Comparison of ENCODE assay signal across 8 cellular contexts in the genomic region with DNA sequence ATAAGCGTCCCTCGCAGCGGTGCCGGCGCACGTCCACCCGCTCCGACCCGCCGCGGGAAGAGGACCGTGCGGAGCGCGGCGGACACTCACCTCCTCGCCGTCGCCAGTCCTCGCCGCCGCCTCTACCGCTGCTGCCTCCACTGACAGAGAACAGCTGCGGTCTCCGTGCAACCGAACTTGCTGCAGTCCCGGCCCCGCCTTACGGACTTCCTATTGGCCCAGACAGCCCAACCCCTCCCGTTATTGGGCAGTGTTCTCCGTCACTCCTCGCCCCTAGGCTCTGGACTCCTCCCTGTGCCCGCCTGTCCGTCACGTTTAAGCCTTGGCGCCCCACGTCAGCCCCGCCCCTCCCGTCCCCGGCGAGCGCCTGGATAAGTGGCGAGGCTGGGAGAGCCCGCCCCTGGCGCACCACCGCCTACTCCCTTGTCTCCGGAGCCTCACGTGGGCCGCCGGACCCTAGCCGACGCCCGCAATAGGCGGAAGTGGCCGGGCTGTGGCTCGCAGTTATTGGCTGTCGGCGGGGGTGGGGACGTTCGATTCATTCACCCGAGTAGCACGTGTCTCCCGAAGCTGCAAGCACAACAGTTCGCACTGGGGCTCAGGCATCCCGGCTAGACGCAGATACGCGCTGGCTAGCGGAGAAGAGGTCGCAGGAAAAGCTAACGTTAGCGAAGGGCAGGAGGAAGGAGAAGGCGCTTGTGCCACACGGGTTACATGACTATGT. TPM values are rescaled to one million over a fixed set of nuclear protein-coding genes. Genes with fewer than 3 reads are reported as not detected.
A peak's percentile ranks its signal among the peaks of the same experiment; 100 is the strongest.
DNase-seq lines count a peak whose midpoint lies in the region; TF ChIP-seq lines count a peak whose summit lies in the region.

A gene with protein sequence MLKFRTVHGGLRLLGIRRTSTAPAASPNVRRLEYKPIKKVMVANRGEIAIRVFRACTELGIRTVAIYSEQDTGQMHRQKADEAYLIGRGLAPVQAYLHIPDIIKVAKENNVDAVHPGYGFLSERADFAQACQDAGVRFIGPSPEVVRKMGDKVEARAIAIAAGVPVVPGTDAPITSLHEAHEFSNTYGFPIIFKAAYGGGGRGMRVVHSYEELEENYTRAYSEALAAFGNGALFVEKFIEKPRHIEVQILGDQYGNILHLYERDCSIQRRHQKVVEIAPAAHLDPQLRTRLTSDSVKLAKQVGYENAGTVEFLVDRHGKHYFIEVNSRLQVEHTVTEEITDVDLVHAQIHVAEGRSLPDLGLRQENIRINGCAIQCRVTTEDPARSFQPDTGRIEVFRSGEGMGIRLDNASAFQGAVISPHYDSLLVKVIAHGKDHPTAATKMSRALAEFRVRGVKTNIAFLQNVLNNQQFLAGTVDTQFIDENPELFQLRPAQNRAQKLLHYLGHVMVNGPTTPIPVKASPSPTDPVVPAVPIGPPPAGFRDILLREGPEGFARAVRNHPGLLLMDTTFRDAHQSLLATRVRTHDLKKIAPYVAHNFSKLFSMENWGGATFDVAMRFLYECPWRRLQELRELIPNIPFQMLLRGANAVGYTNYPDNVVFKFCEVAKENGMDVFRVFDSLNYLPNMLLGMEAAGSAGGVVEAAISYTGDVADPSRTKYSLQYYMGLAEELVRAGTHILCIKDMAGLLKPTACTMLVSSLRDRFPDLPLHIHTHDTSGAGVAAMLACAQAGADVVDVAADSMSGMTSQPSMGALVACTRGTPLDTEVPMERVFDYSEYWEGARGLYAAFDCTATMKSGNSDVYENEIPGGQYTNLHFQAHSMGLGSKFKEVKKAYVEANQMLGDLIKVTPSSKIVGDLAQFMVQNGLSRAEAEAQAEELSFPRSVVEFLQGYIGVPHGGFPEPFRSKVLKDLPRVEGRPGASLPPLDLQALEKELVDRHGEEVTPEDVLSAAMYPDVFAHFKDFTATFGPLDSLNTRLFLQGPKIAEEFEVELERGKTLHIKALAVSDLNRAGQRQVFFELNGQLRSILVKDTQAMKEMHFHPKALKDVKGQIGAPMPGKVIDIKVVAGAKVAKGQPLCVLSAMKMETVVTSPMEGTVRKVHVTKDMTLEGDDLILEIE (minus strand): TSS at position 152 of the 724 bp plus-strand sequence. CDS start 86,224 bp downstream, outside the sequence.

- peak within 1 kb of the TSS; percentile 76 to 77 for H3K4me3 ChIP-seq in CD4-positive, alpha-beta memory T cell (ENCODE audit: low read length in 2 of 2)

- DNase-seq in CD4-positive, alpha-beta memory T cell: peak; percentile 96 to 99 (median 98)
- peak; percentile 97 for DNase-seq in GM20000 (ENCODE audit: low spot score)
- DNase-seq in HT-29 (ENCODE audit: low spot score): peak; percentile 99
- DNase-seq in NOMO-1 treated with dmso at 0.1 percent for 144 hours (lab: John Stamatoyannopoulos, UW; ENCODE audit: unreplicated experiment): peak; percentile 99
- DNase-seq in activated CD8-positive, alpha-beta memory T cell treated with anti-CD3 and anti-CD28 coated beads, Interleukin-2, amount 50 U/mL, for 48 hours: peak; percentile 96
- peak; percentile 99 for DNase-seq in mesenteric fat pad (ENCODE audit: low spot score)
- DNase-seq in stimulated activated CD8-positive, alpha-beta memory T cell treated with anti-CD3 and anti-CD28 coated beads, Interleukin-15, amount 100 ng/mL, for 1 hour (ENCODE audit: low read depth): peak; percentile 94

- H3K36me3 Mint-ChIP-seq in CD4-positive, alpha-beta memory T cell: no peaks in the 10 kb centered on the region

- intact Hi-C loops in CD4-positive, alpha-beta memory T cell (cut with micrococcal nuclease): loop anchor here (1.0 to 5.0 kb wide), 2 partner anchors 115 to 159 kb away; a partner anchor contains a TSS

- no peaks in the 10 kb centered on the region for H3K9me3 ChIP-seq in CD4-positive, alpha-beta memory T cell (ENCODE audit: control insufficient read depth in 1 of 2, low read length in 2 of 2)

- POLR2A ChIA-PET in CD4-positive, alpha-beta memory T cell (lab: Charles Lee; ENCODE audit: partially characterized antibody): interaction anchor here (0.9 to 1.4 kb wide), 3 partner anchors 115 to 478 kb away, joined by 3 to 4 read pairs (median 3); a partner anchor contains a TSS

- H3K4me3 Mint-ChIP-seq in CD4-positive, alpha-beta memory T cell: peak within 1 kb of the TSS; percentile 87 to 93 (median 92)

- H3K27ac Mint-ChIP-seq in CD4-positive, alpha-beta memory T cell: peak within 1 kb of the TSS; percentile 56 to 94 (median 88)

- H3K27ac ChIP-seq in CD4-positive, alpha-beta memory T cell (ENCODE audit: low read depth, low read length): peak within 1 kb of the TSS; percentile 19

- H3K27me3 Mint-ChIP-seq in CD4-positive, alpha-beta memory T cell: peaks cover 0 to 1% of the 10 kb centered on the region in 2 donors

- H3K4me1 Mint-ChIP-seq in CD4-positive, alpha-beta memory T cell: peaks cover 15 to 38% (median 16%) of the 10 kb centered on the region in 4 donors

- no peak for TF ChIP-seq CTCF in GM20000 (IDR thresholded peaks at IDR 0.05; ENCODE audit: extremely low read depth, missing control alignments)

- H3K9me3 Mint-ChIP-seq in CD4-positive, alpha-beta memory T cell: no peaks in the 10 kb centered on the region

- H3K4me1 ChIP-seq in CD4-positive, alpha-beta memory T cell (ENCODE audit: insufficient read depth, low read length): peaks cover 21% of the 10 kb centered on the region

- CTCF ChIA-PET in CD4-positive, alpha-beta memory T cell (lab: Charles Lee; ENCODE audit: partially characterized antibody): no interaction called here

- H3K27me3 ChIP-seq in CD4-positive, alpha-beta memory T cell (ENCODE audit: insufficient read depth, low read length): no peaks in the 10 kb centered on the region

- no peaks in the 10 kb centered on the region for H3K36me3 ChIP-seq in CD4-positive, alpha-beta memory T cell (ENCODE audit: insufficient read depth, low read length)

- in situ Hi-C loops in endometrial microvascular endothelial cells (cut with HindIII; ENCODE audit: inconsistent ontology term, low pct_unique_long_range_greater_than_20kb, low sequenced_read_pairs): no loop called here

RNA-seq across cellular contexts. Expression of the gene that starts here (rescaled TPM):
- 1 to 10 TPM; 7.6 to 7.7 TPM for total RNA-seq in CD4-positive, alpha-beta memory T cell
- polyA plus RNA-seq in CD4-positive, alpha-beta memory T cell: 1 to 10 TPM; 2.9 to 3.2 TPM
- total RNA-seq in HT-29 (2014; rRNA removed; shearing (Covaris generic)): 42.0 and 48.8 TPM in 2 replicates
- total RNA-seq in endometrial microvascular endothelial cells (ENCODE audit: inconsistent ontology term) (22.1 TPM), mesenteric fat pad (220 TPM)

Comparison
In these comparisons a context has a peak if more than half of its experiments do, and no peak if none do; other contexts are left out.
1. Peak in every context shown above with its lines: DNase-seq, H3K4me3 ChIP-seq and H3K27ac ChIP-seq.